Comparison of ENCODE assay signal across 13 cellular contexts in genomic region chr7:47405286-47405904, GRCh38.
A peak's percentile ranks its signal among the peaks of the same experiment; 100 is the strongest.
DNase-seq lines count a peak whose midpoint lies in the region; ATAC-seq, FAIRE-seq and TF ChIP-seq lines count a peak whose summit lies in the region.
"Had no signal": no experiment of that assay in that cellular context is flagged by ENCODE, and none has a peak within 500 bp of the region (broad histone marks: within the 10 kb centered on the region; RNA-seq: fewer than 3 reads in every experiment).

No MANE protein-coding gene starts in this region.

- TF ChIP-seq CTCF in RWPE2 (IDR thresholded peaks at IDR 0.05; ENCODE audit: poor library complexity, severe bottlenecking) (no peak), esophagus squamous epithelium (IDR thresholded peaks at IDR 0.05) (no peak)

- no peak overlapping the region for H2BK5ac ChIP-seq in mesenchymal stem cell (ENCODE audit: low read depth, low read length, poor library complexity, severe bottlenecking)

- H3K27me3 ChIP-seq in RWPE2 (ENCODE audit: insufficient read depth, poor library complexity, severe bottlenecking) (no peaks in the 10 kb centered on the region), esophagus squamous epithelium (no peaks in the 10 kb centered on the region), mesenchymal stem cell (ENCODE audit: control insufficient read depth in 1 of 2, insufficient read depth in 1 of 2, low read length in 2 of 2) (peaks cover 0 to 16% of the 10 kb centered on the region in 2 experiments), stomach smooth muscle (ENCODE audit: control insufficient read depth in 1 of 2, insufficient read depth in 2 of 2, low read length in 2 of 2) (no peaks in the 10 kb centered on the region)

- H2AK5ac ChIP-seq in mesenchymal stem cell (ENCODE audit: low read length, severe bottlenecking), result no peak overlapping the region

- DNase-seq in RWPE2 (ENCODE audit: low spot score), result no peak
- DNase-seq in esophagus squamous epithelium (lab: John Stamatoyannopoulos, UW), result no peak
- DNase-seq in mesenchymal stem cell, result peak; percentile 57
- DNase-seq in superior temporal gyrus (ENCODE audit: extremely low spot score), result no peak
- no peak for DNase-seq in T-helper 2 cell treated with Interferon-gamma antibody and Interleukin-4, amounts not matched to agents 5 μg/mL and 100 μg/mL, for 36 hours (ENCODE audit: low spot score)
- DNase-seq in H54 (ENCODE audit: insufficient read length, low spot score), result no peak
- DNase-seq: activated CD8-positive, alpha-beta memory T cell treated with anti-CD3 and anti-CD28 coated beads, Interleukin-2, amount 50 U/mL, for 48 hours; naive B cell; NCI-H1092 treated with DMSO at 0.1 percent for 48 hours; NCI-H526 had no signal

- no peak overlapping the region for H2BK120ac ChIP-seq in mesenchymal stem cell (ENCODE audit: low read depth, low read length)

- H3K4me3 ChIP-seq in RWPE2 (ENCODE audit: severe bottlenecking), result no peak overlapping the region
- H3K4me3 ChIP-seq in esophagus squamous epithelium, result peak overlapping the region in 1 of 4 donors; percentile 19
- H3K4me3 ChIP-seq in mesenchymal stem cell (ENCODE audit: insufficient read depth in 1 of 2, low read depth in 1 of 2, low read length in 2 of 2), result no peak overlapping the region
- peak overlapping the region in 1 of 2 donors; percentile 35 for H3K4me3 ChIP-seq in stomach smooth muscle (ENCODE audit: low read length in 2 of 2)

- H3K27ac Mint-ChIP-seq in T-helper 2 cell treated with Interferon-gamma antibody and Interleukin-4, amounts not matched to agents 5 μg/mL and 100 μg/mL, for 36 hours, result no peak overlapping the region

- H3K9ac ChIP-seq in mesenchymal stem cell (ENCODE audit: low read length), result no peak overlapping the region
- H3K9ac ChIP-seq in stomach smooth muscle (ENCODE audit: low read length in 2 of 2), result no peak overlapping the region

- H2AFZ ChIP-seq in mesenchymal stem cell (ENCODE audit: low read depth, low read length), result no peak overlapping the region

- H3K9me3 ChIP-seq in RWPE2 (ENCODE audit: severe bottlenecking) (no peaks in the 10 kb centered on the region), esophagus squamous epithelium (no peaks in the 10 kb centered on the region), mesenchymal stem cell (ENCODE audit: control insufficient read depth, low read length) (no peaks in the 10 kb centered on the region), stomach smooth muscle (ENCODE audit: control insufficient read depth in 2 of 2, low read length in 2 of 2) (no peaks in the 10 kb centered on the region)

- peaks cover 18% of the 10 kb centered on the region for H3K79me1 ChIP-seq in mesenchymal stem cell (replicated peaks; ENCODE audit: low read length, poor library complexity, severe bottlenecking)

- no peak overlapping the region for H4K8ac ChIP-seq in mesenchymal stem cell (ENCODE audit: low read length)

- H3K27me3 Mint-ChIP-seq in T-helper 2 cell treated with Interferon-gamma antibody and Interleukin-4, amounts not matched to agents 5 μg/mL and 100 μg/mL, for 36 hours (ENCODE audit: low read depth), result no peaks in the 10 kb centered on the region
- H3K27me3 Mint-ChIP-seq: naive B cell had no signal

- no peaks in the 10 kb centered on the region for H3K36me3 Mint-ChIP-seq in T-helper 2 cell treated with Interferon-gamma antibody and Interleukin-4, amounts not matched to agents 5 μg/mL and 100 μg/mL, for 36 hours (ENCODE audit: low read depth)

- no peaks in the 10 kb centered on the region for H3K9me3 Mint-ChIP-seq in T-helper 2 cell treated with Interferon-gamma antibody and Interleukin-4, amounts not matched to agents 5 μg/mL and 100 μg/mL, for 36 hours
- H3K9me3 Mint-ChIP-seq: naive B cell had no signal

- intact Hi-C loops in esophagus squamous epithelium (cut with DNase I), result no loop called here

- peaks cover 19% of the 10 kb centered on the region for H3K4me1 ChIP-seq in RWPE2 (ENCODE audit: insufficient read depth, poor library complexity, severe bottlenecking)
- H3K4me1 ChIP-seq in esophagus squamous epithelium, result peaks cover 15 to 71% (median 45%) of the 10 kb centered on the region in 3 donors
- H3K4me1 ChIP-seq in mesenchymal stem cell (ENCODE audit: control insufficient read depth, insufficient read depth, low read depth, low read length), result peaks cover 28% of the 10 kb centered on the region
- peaks cover 33% of the 10 kb centered on the region for H3K4me1 ChIP-seq in stomach smooth muscle (ENCODE audit: control insufficient read depth, insufficient read depth, low read length)

- H3K14ac ChIP-seq in mesenchymal stem cell (ENCODE audit: low read length in 2 of 2), result no peak overlapping the region

- no peak overlapping the region for H3K4ac ChIP-seq in mesenchymal stem cell (ENCODE audit: low read depth in 1 of 2, low read length in 2 of 2)

- WGBS in esophagus squamous epithelium, 2 donors, result 36 to 44% methylated on average over 5 to 8 of the region's 8 CpGs
- WGBS in mesenchymal stem cell, result 95% methylated on average over 8 of the region's 8 CpGs

- peaks cover 21% of the 10 kb centered on the region for H3K36me3 ChIP-seq in RWPE2 (ENCODE audit: low read depth)
- peaks cover 0 to 3% (median 0%) of the 10 kb centered on the region in 3 donors for H3K36me3 ChIP-seq in esophagus squamous epithelium
- peaks cover 0 to 67% of the 10 kb centered on the region in 2 experiments for H3K36me3 ChIP-seq in mesenchymal stem cell (ENCODE audit: control insufficient read depth in 1 of 2, insufficient read depth in 2 of 2, low read depth in 1 of 2, low read length in 2 of 2)
- H3K36me3 ChIP-seq in stomach smooth muscle (ENCODE audit: control insufficient read depth in 2 of 2, insufficient read depth in 2 of 2, low read length in 2 of 2), result peaks cover 0 to 3% of the 10 kb centered on the region in 2 donors

- no peak overlapping the region for H3K4me3 Mint-ChIP-seq in T-helper 2 cell treated with Interferon-gamma antibody and Interleukin-4, amounts not matched to agents 5 μg/mL and 100 μg/mL, for 36 hours
- H3K4me3 Mint-ChIP-seq: naive B cell had no signal

- H3K4me2 ChIP-seq in mesenchymal stem cell (ENCODE audit: low read length, poor library complexity, severe bottlenecking), result no peak overlapping the region

- no peak overlapping the region for H3K18ac ChIP-seq in mesenchymal stem cell (ENCODE audit: low read depth in 1 of 2, low read length in 2 of 2)

- TF ChIP-seq POLR2A in esophagus squamous epithelium (IDR thresholded peaks at IDR 0.05), result no peak
- TF ChIP-seq POLR2A in H54 (IDR thresholded peaks at IDR 0.05; ENCODE audit: low read depth, low read length), result no peak

- no peak overlapping the region for H3K23ac ChIP-seq in mesenchymal stem cell (ENCODE audit: low read length in 2 of 2)

- peak overlapping the region; percentile 7 for H2BK15ac ChIP-seq in mesenchymal stem cell (ENCODE audit: low read depth, poor library complexity, severe bottlenecking)

- peaks cover 5% of the 10 kb centered on the region for H3K4me1 Mint-ChIP-seq in T-helper 2 cell treated with Interferon-gamma antibody and Interleukin-4, amounts not matched to agents 5 μg/mL and 100 μg/mL, for 36 hours (ENCODE audit: low read depth)

- H2BK12ac ChIP-seq in mesenchymal stem cell (ENCODE audit: low read length in 2 of 2), result no peak overlapping the region

- H3K27ac ChIP-seq in RWPE2 (ENCODE audit: poor library complexity, severe bottlenecking) (peak overlapping the region; percentile 32), esophagus squamous epithelium (peak overlapping the region; percentile 60 to 78 (median 73)), mesenchymal stem cell (ENCODE audit: low read length, poor library complexity, severe bottlenecking) (peak overlapping the region; percentile 44), stomach smooth muscle (ENCODE audit: low read length) (peak overlapping the region; percentile 67)

- H4K91ac ChIP-seq in mesenchymal stem cell (ENCODE audit: low read length), result no peak overlapping the region

- ATAC-seq in RWPE2 (ENCODE audit: low read depth), result peak; percentile 10; the same call in 2 of the 3 replicates
- no peak for ATAC-seq in GM21515 (IDR thresholded peaks at IDR 0.05; ENCODE audit: unreplicated experiment)

- FAIRE-seq in H54 (lab: Jason Lieb, UNC), result no peak
- FAIRE-seq: GM12891 had no signal
